Comparison of ENCODE assay signal across 8 cellular contexts in genomic region chr9:115883467-115884329, GRCh38.
DNase-seq lines count a peak whose midpoint lies in the region; ATAC-seq and TF ChIP-seq lines count a peak whose summit lies in the region.

No MANE protein-coding gene starts in this region.

- no peak for TF ChIP-seq POLR2A in stomach (IDR thresholded peaks at IDR 0.05)

- no peaks in the 10 kb centered on the region for H3K36me3 Mint-ChIP-seq in glutamatergic neuron (ENCODE audit: unreplicated experiment)

- DNase-seq in AG10803 (ENCODE audit: low read depth), result peak; percentile 54
- peak; percentile 26 for DNase-seq in HFF-Myc (ENCODE audit: extremely low read depth, low read depth)
- peak; percentile 21 to 30 for DNase-seq in SHP77 (lab: John Stamatoyannopoulos, UW)
- DNase-seq in glutamatergic neuron, result peak; percentile 24
- DNase-seq in stomach, result peak; percentile 39
- DNase-seq in activated CD4-positive, alpha-beta T cell treated with anti-CD3 and anti-CD28 coated beads, Interleukin-2, amount 50 U/mL, for 1 hour, result no peak
- DNase-seq in activated CD4-positive, alpha-beta T cell treated with anti-CD3 and anti-CD28 coated beads for 4 hours, result no peak

- TF ChIP-seq CTCF in AG10803 (conservative IDR thresholded peaks at IDR 0.05; ENCODE audit: low read length), result peak; percentile 69
- peak; percentile 72 for TF ChIP-seq CTCF in HFF-Myc (IDR thresholded peaks at IDR 0.05; ENCODE audit: low read depth, low read length, missing control alignments)
- TF ChIP-seq CTCF in glutamatergic neuron (IDR thresholded peaks at IDR 0.05; ENCODE audit: partially characterized antibody, unreplicated experiment), result peak; percentile 36
- peak in 4 of 7 experiments; percentile 20 to 48 (median 36) for TF ChIP-seq CTCF in stomach (IDR thresholded peaks at IDR 0.05)

- no peak overlapping the region for H3K27ac ChIP-seq in stomach

- no peak for ATAC-seq in HG02678 (IDR thresholded peaks at IDR 0.05; ENCODE audit: unreplicated experiment)

- TF ChIP-seq EP300 in stomach (IDR thresholded peaks at IDR 0.05), result no peak

- H3K9me3 ChIP-seq in stomach, result no peaks in the 10 kb centered on the region

- no peaks in the 10 kb centered on the region for H3K27me3 Mint-ChIP-seq in glutamatergic neuron (ENCODE audit: unreplicated experiment)

- no peaks in the 10 kb centered on the region for H3K4me1 ChIP-seq in stomach

- H3K36me3 ChIP-seq in stomach, result no peaks in the 10 kb centered on the region

- H3K4me3 Mint-ChIP-seq in glutamatergic neuron (ENCODE audit: unreplicated experiment), result no peak overlapping the region

- no peaks in the 10 kb centered on the region for H3K9me3 Mint-ChIP-seq in glutamatergic neuron (ENCODE audit: unreplicated experiment)

- no peaks in the 10 kb centered on the region for H3K27me3 ChIP-seq in stomach

- peaks cover 5% of the 10 kb centered on the region for H3K4me1 Mint-ChIP-seq in glutamatergic neuron (ENCODE audit: low read depth, unreplicated experiment)

- intact Hi-C loops in stomach (cut with DNase I; ENCODE audit: low total_unique reads), result no loop called here

- no peak overlapping the region for H3K27ac Mint-ChIP-seq in glutamatergic neuron (ENCODE audit: unreplicated experiment)

- H3K4me3 ChIP-seq in AG10803 (ENCODE audit: low read length) (no peak overlapping the region), HFF-Myc (replicated peaks; ENCODE audit: low read depth, low read length) (no peak overlapping the region), stomach (no peak overlapping the region)

- 22 to 28% (median 24%) methylated on average over 5 of the region's 5 CpGs for WGBS in stomach, 5 donors

Comparison
In these comparisons a context has a peak if more than half of its experiments do, and no peak if none do; other contexts are left out.
1. DNase-seq: peak in AG10803 (single experiment), HFF-Myc (single experiment), SHP77 (2 of 2), glutamatergic neuron (single experiment) and stomach (single experiment); none in activated CD4-positive, alpha-beta T cell treated with anti-CD3 and anti-CD28 coated beads, Interleukin-2, amount 50 U/mL, for 1 hour (single experiment) and activated CD4-positive, alpha-beta T cell treated with anti-CD3 and anti-CD28 coated beads for 4 hours (0 of 2).
2. Peak in every context shown above with its lines, with median percentiles within 50 percentile points of each other: CTCF ChIP-seq.